Comparison of ENCODE assay signal across 18 cellular contexts in genomic region chr20:8901237-8902025, GRCh38.
A peak's percentile ranks its signal among the peaks of the same experiment; 100 is the strongest.
DNase-seq lines count a peak whose midpoint lies in the region; ATAC-seq and TF ChIP-seq lines count a peak whose summit lies in the region.
"Had no signal": no experiment of that assay in that cellular context is flagged by ENCODE, and none has a peak within 500 bp of the region (broad histone marks: within the 10 kb centered on the region; RNA-seq: fewer than 3 reads in every experiment).

No MANE protein-coding gene starts in this region.

- POLR2A ChIA-PET in activated CD4-positive, alpha-beta memory T cell treated with anti-CD3 and anti-CD28 coated beads for 36 hours (lab: Charles Lee) = no interaction called here

- H3K27me3 Mint-ChIP-seq in activated CD4-positive, alpha-beta memory T cell treated with anti-CD3 and anti-CD28 coated beads for 36 hours = no peaks in the 10 kb centered on the region
- H3K27me3 Mint-ChIP-seq: CD4-positive, alpha-beta T cell had no signal

- no peaks in the 10 kb centered on the region for H3K36me3 Mint-ChIP-seq in activated CD4-positive, alpha-beta memory T cell treated with anti-CD3 and anti-CD28 coated beads for 36 hours

- H3K4me3 ChIP-seq in fibroblast of villous mesenchyme (ENCODE audit: low read depth, low read length) (no peak overlapping the region), ovary (no peak overlapping the region), aorta (ENCODE audit: low read length in 2 of 2) (no peak overlapping the region)
- H3K4me3 ChIP-seq: GM12878, lower lobe of right lung had no signal

- no peak overlapping the region for H3K4me3 Mint-ChIP-seq in activated CD4-positive, alpha-beta memory T cell treated with anti-CD3 and anti-CD28 coated beads for 36 hours
- H3K4me3 Mint-ChIP-seq: activated T-cell treated with anti-CD3 and anti-CD28 coated beads, Interleukin-2, amount 50 U/mL, for 72 hours; CD4-positive, alpha-beta T cell had no signal

- TF ChIP-seq POLR2A in ovary (IDR thresholded peaks at IDR 0.05) = no peak

- intact Hi-C loops in ovary (cut with DNase I) (no loop called here), aorta (cut with DNase I) (loop anchor here in 1 of 2 donors (5.0 kb wide), 1 partner anchor 44 kb away; no protein-coding TSS in a partner anchor)
- intact Hi-C loops in activated CD4-positive, alpha-beta memory T cell treated with anti-CD3 and anti-CD28 coated beads for 36 hours (cut with micrococcal nuclease) = no loop called here

- DNase-seq in NCI-H82 (lab: John Stamatoyannopoulos, UW) (peak; percentile 61), NCI-H82 treated with DMSO at 0.1 percent for 48 hours (lab: John Stamatoyannopoulos, UW; ENCODE audit: unreplicated experiment) (no peak), fibroblast of villous mesenchyme (ENCODE audit: low read depth) (peak; percentile 7), ovary (peak in 4 of 5 donors; percentile 15 to 52 (median 28)), aorta (peak; percentile 55 to 86), SKM-1 treated with dmso at 0.1 percent for 144 hours (lab: John Stamatoyannopoulos, UW; ENCODE audit: unreplicated experiment) (no peak)
- no peak for DNase-seq in activated naive CD4-positive, alpha-beta T cell treated with Interleukin-2 at 50 U/mL for 16 hours
- no peak for DNase-seq in activated CD4-positive, alpha-beta memory T cell treated with anti-CD3 and anti-CD28 coated beads for 36 hours
- DNase-seq: activated T-cell treated with anti-CD3 and anti-CD28 coated beads, Interleukin-2, amount 50 U/mL, for 72 hours; CD4-positive, alpha-beta T cell; lower lobe of right lung; NCI-H2227 treated with DMSO at 0.1 percent for 48 hours; stimulated activated naive CD4-positive, alpha-beta T cell treated with Interleukin-2 at 50 U/mL for 16 hours had no signal

- no peaks in the 10 kb centered on the region for H3K36me3 ChIP-seq in ovary
- H3K36me3 ChIP-seq in aorta (ENCODE audit: control insufficient read depth in 1 of 2, insufficient read depth in 2 of 2, low read length in 1 of 2) = no peaks in the 10 kb centered on the region
- H3K36me3 ChIP-seq: lower lobe of right lung, neutrophil had no signal

- TF ChIP-seq EP300 in ovary (IDR thresholded peaks at IDR 0.05) = no peak

- H3K9me3 Mint-ChIP-seq in activated CD4-positive, alpha-beta memory T cell treated with anti-CD3 and anti-CD28 coated beads for 36 hours = peaks cover 4% of the 10 kb centered on the region
- H3K9me3 Mint-ChIP-seq: activated T-cell treated with anti-CD3 and anti-CD28 coated beads, Interleukin-2, amount 50 U/mL, for 72 hours had no signal

- WGBS in ovary, 3 donors = 34 to 60% (median 52%) methylated on average over 8 of the region's 8 CpGs
- 1 to 10% methylated on average over 8 of the region's 8 CpGs for WGBS in aorta, 2 donors

- TF ChIP-seq CTCF in fibroblast of villous mesenchyme (IDR thresholded peaks at IDR 0.05; ENCODE audit: insufficient read depth, low read depth, low read length) (no peak), ovary (IDR thresholded peaks at IDR 0.05) (no peak)

- ATAC-seq in aorta (ENCODE audit: low FRiP score) = peak; percentile 87
- ATAC-seq: activated T-cell treated with anti-CD3 and anti-CD28 coated beads, Interleukin-2, amount 50 U/mL, for 72 hours; esophagus mucosa; GM12878; lower lobe of right lung had no signal

- no peaks in the 10 kb centered on the region for H3K4me1 ChIP-seq in ovary (ENCODE audit: insufficient read depth)
- peaks cover 2 to 6% of the 10 kb centered on the region in 2 donors for H3K4me1 ChIP-seq in aorta (ENCODE audit: control insufficient read depth in 1 of 2, insufficient read depth in 2 of 2, low read length in 2 of 2)
- H3K4me1 ChIP-seq: lower lobe of right lung had no signal

- CTCF ChIA-PET in activated CD4-positive, alpha-beta memory T cell treated with anti-CD3 and anti-CD28 coated beads for 36 hours (lab: Charles Lee) = no interaction called here

- H3K27ac Mint-ChIP-seq in activated CD4-positive, alpha-beta memory T cell treated with anti-CD3 and anti-CD28 coated beads for 36 hours = no peak overlapping the region
- H3K27ac Mint-ChIP-seq: activated T-cell treated with anti-CD3 and anti-CD28 coated beads, Interleukin-2, amount 50 U/mL, for 72 hours; CD4-positive, alpha-beta T cell had no signal

- no peaks in the 10 kb centered on the region for H3K4me1 Mint-ChIP-seq in activated CD4-positive, alpha-beta memory T cell treated with anti-CD3 and anti-CD28 coated beads for 36 hours (ENCODE audit: low read depth)

- H3K9me3 ChIP-seq in ovary (no peaks in the 10 kb centered on the region), aorta (ENCODE audit: control insufficient read depth, low read length) (no peaks in the 10 kb centered on the region)
- H3K9me3 ChIP-seq: neutrophil had no signal

- no peaks in the 10 kb centered on the region for H3K27me3 ChIP-seq in ovary
- no peaks in the 10 kb centered on the region for H3K27me3 ChIP-seq in aorta (ENCODE audit: control insufficient read depth in 1 of 2, insufficient read depth in 2 of 2, low read length in 1 of 2)
- H3K27me3 ChIP-seq: neutrophil had no signal

- no peak overlapping the region for H3K27ac ChIP-seq in ovary
- peak overlapping the region; percentile 87 to 93 for H3K27ac ChIP-seq in aorta (ENCODE audit: low read depth in 1 of 2, low read length in 2 of 2)
- H3K27ac ChIP-seq: 22Rv1, KMS-11, lower lobe of right lung, neutrophil had no signal

Comparison
In these comparisons a context has a peak if more than half of its experiments do, and no peak if none do; other contexts are left out.
1. DNase-seq: peak in NCI-H82 (single experiment), fibroblast of villous mesenchyme (single experiment), ovary (4 of 5) and aorta (2 of 2); none in NCI-H82 treated with DMSO at 0.1 percent for 48 hours (single experiment), SKM-1 treated with dmso at 0.1 percent for 144 hours (single experiment), activated naive CD4-positive, alpha-beta T cell treated with Interleukin-2 at 50 U/mL for 16 hours (single experiment) and activated CD4-positive, alpha-beta memory T cell treated with anti-CD3 and anti-CD28 coated beads for 36 hours (single experiment).
2. H3K27ac ChIP-seq: peak in aorta (2 of 2); none in ovary (0 of 2).